1 cellular context compared by ENCODE assay signal in the genomic region with DNA sequence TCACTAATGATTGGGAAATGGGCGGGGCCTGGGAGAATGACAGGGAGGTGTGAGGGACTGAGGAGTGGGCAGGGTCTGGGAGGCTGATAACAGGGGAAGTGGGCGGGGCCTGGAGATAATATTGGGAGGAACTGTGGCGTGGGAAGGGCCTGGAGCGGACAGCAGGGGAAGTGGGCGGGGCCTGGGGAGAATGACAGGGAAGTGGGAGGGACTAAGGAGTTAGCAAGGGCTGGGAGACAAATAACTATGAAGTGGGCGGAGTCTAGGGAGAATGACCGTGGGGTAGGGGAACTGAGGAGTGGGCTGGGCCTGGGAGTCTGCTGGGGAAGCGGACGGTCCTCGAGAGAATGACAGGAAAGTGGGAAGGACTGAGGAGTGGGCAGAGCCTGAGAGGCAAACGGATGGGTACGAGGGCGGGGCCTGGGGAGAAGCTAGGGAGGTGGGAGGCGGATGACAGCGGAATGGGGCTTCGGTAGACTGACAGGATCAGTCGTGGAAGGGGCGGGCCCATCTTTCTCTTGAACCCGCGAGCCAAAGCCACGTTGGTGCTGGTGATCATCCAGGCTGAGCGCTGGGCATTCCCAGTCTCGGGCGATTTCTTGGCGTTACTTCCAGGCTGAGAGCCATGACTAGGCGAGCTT.
TF ChIP-seq lines count a peak whose summit lies in the region.

No MANE protein-coding gene starts in this region.

TF ChIP-seq in HepG2, 621 proteins besides CTCF, POLR2A, EP300 and RAD21 (continues in another document):
- TF ChIP-seq RAD51 (IDR thresholded peaks at IDR 0.05; ENCODE audit: borderline replicate concordance) (no peak), ZNF570 (CRISPR knock-in tag; IDR thresholded peaks at IDR 0.05; ENCODE audit: borderline replicate concordance) (no peak), ZFAT (CRISPR knock-in tag; conservative IDR thresholded peaks at IDR 0.05) (no peak), ZNF703 (CRISPR knock-in tag; IDR thresholded peaks at IDR 0.05; ENCODE audit: borderline replicate concordance) (no peak), JARID2 (CRISPR knock-in tag; IDR thresholded peaks at IDR 0.05; ENCODE audit: insufficient replicate concordance) (no peak), ZNF501 (CRISPR knock-in tag; IDR thresholded peaks at IDR 0.05) (no peak), ZNF224 (CRISPR knock-in tag; IDR thresholded peaks at IDR 0.05) (no peak), ZNF775 (CRISPR knock-in tag; IDR thresholded peaks at IDR 0.05; ENCODE audit: borderline replicate concordance) (no peak), ZNF441 (CRISPR knock-in tag; IDR thresholded peaks at IDR 0.05; ENCODE audit: borderline replicate concordance) (no peak), MTF2 (CRISPR knock-in tag; IDR thresholded peaks at IDR 0.05; ENCODE audit: borderline replicate concordance) (0 out of 2 replicates have a peak, but pooled peaks have one; percentile 22), FOXA1 (IDR thresholded peaks at IDR 0.05) (no peak), FOXA1 (CRISPR knock-in tag; IDR thresholded peaks at IDR 0.05) (no peak), MYNN (CRISPR knock-in tag; IDR thresholded peaks at IDR 0.05; ENCODE audit: low read depth) (no peak), BRD4 (CRISPR knock-in tag; IDR thresholded peaks at IDR 0.05) (no peak), NFIB (CRISPR knock-in tag; IDR thresholded peaks at IDR 0.05; ENCODE audit: borderline replicate concordance) (no peak), ZNF790 (CRISPR knock-in tag; IDR thresholded peaks at IDR 0.05; ENCODE audit: borderline replicate concordance) (no peak), RFX3 (CRISPR knock-in tag; IDR thresholded peaks at IDR 0.05) (no peak), SP5 (CRISPR knock-in tag; IDR thresholded peaks at IDR 0.05; ENCODE audit: borderline replicate concordance, low read depth) (0 out of 2 replicates have a peak, but pooled peaks have one; percentile 21), GTF2F1 (IDR thresholded peaks at IDR 0.05; ENCODE audit: low read length) (no peak), ZNF292 (CRISPR knock-in tag; IDR thresholded peaks at IDR 0.05; ENCODE audit: borderline replicate concordance, low read depth) (no peak), ZFP37 (CRISPR knock-in tag; IDR thresholded peaks at IDR 0.05; ENCODE audit: borderline replicate concordance) (no peak), ERF (CRISPR knock-in tag; IDR thresholded peaks at IDR 0.05) (0 out of 2 replicates have a peak, but pooled peaks have one; percentile 36), GLI4 (CRISPR knock-in tag; IDR thresholded peaks at IDR 0.05; ENCODE audit: borderline replicate concordance) (no peak), CBX1 (IDR thresholded peaks at IDR 0.05; ENCODE audit: low read depth) (no peak), ZNF766 (CRISPR knock-in tag; IDR thresholded peaks at IDR 0.05; ENCODE audit: borderline replicate concordance) (no peak), SMC3 (IDR thresholded peaks at IDR 0.05; ENCODE audit: low read length) (no peak), SMARCE1 (IDR thresholded peaks at IDR 0.05; ENCODE audit: borderline replicate concordance) (no peak), HIVEP1 (CRISPR knock-in tag; IDR thresholded peaks at IDR 0.05) (no peak), ZNF496 (CRISPR knock-in tag; IDR thresholded peaks at IDR 0.05; ENCODE audit: insufficient replicate concordance) (no peak), MBNL3 (CRISPR knock-in tag; conservative IDR thresholded peaks at IDR 0.05) (no peak), ZNF34 (CRISPR knock-in tag; IDR thresholded peaks at IDR 0.05; ENCODE audit: borderline replicate concordance) (no peak), ZNF7 (CRISPR knock-in tag; IDR thresholded peaks at IDR 0.05) (no peak), ARNTL (CRISPR knock-in tag; IDR thresholded peaks at IDR 0.05) (no peak), TCF7L2 (IDR thresholded peaks at IDR 0.05; ENCODE audit: low read depth, low read length) (no peak), NAIF1 (CRISPR knock-in tag; IDR thresholded peaks at IDR 0.05; ENCODE audit: borderline replicate concordance) (no peak)
- TF ChIP-seq, protein P1, sequence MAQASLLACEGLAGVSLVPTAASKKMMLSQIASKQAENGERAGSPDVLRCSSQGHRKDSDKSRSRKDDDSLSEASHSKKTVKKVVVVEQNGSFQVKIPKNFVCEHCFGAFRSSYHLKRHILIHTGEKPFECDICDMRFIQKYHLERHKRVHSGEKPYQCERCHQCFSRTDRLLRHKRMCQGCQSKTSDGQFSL (CRISPR knock-in tag; IDR thresholded peaks at IDR 0.05): no peak
- TF ChIP-seq, protein P2, sequence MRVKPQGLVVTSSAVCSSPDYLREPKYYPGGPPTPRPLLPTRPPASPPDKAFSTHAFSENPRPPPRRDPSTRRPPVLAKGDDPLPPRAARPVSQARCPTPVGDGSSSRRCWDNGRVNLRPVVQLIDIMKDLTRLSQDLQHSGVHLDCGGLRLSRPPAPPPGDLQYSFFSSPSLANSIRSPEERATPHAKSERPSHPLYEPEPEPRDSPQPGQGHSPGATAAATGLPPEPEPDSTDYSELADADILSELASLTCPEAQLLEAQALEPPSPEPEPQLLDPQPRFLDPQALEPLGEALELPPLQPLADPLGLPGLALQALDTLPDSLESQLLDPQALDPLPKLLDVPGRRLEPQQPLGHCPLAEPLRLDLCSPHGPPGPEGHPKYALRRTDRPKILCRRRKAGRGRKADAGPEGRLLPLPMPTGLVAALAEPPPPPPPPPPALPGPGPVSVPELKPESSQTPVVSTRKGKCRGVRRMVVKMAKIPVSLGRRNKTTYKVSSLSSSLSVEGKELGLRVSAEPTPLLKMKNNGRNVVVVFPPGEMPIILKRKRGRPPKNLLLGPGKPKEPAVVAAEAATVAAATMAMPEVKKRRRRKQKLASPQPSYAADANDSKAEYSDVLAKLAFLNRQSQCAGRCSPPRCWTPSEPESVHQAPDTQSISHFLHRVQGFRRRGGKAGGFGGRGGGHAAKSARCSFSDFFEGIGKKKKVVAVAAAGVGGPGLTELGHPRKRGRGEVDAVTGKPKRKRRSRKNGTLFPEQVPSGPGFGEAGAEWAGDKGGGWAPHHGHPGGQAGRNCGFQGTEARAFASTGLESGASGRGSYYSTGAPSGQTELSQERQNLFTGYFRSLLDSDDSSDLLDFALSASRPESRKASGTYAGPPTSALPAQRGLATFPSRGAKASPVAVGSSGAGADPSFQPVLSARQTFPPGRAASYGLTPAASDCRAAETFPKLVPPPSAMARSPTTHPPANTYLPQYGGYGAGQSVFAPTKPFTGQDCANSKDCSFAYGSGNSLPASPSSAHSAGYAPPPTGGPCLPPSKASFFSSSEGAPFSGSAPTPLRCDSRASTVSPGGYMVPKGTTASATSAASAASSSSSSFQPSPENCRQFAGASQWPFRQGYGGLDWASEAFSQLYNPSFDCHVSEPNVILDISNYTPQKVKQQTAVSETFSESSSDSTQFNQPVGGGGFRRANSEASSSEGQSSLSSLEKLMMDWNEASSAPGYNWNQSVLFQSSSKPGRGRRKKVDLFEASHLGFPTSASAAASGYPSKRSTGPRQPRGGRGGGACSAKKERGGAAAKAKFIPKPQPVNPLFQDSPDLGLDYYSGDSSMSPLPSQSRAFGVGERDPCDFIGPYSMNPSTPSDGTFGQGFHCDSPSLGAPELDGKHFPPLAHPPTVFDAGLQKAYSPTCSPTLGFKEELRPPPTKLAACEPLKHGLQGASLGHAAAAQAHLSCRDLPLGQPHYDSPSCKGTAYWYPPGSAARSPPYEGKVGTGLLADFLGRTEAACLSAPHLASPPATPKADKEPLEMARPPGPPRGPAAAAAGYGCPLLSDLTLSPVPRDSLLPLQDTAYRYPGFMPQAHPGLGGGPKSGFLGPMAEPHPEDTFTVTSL (CRISPR knock-in tag; IDR thresholded peaks at IDR 0.05; ENCODE audit: borderline replicate concordance): no peak
- TF ChIP-seq, protein P3, sequence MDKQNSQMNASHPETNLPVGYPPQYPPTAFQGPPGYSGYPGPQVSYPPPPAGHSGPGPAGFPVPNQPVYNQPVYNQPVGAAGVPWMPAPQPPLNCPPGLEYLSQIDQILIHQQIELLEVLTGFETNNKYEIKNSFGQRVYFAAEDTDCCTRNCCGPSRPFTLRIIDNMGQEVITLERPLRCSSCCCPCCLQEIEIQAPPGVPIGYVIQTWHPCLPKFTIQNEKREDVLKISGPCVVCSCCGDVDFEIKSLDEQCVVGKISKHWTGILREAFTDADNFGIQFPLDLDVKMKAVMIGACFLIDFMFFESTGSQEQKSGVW (CRISPR knock-in tag; IDR thresholded peaks at IDR 0.05; ENCODE audit: borderline replicate concordance): no peak
- TF ChIP-seq, protein P4, sequence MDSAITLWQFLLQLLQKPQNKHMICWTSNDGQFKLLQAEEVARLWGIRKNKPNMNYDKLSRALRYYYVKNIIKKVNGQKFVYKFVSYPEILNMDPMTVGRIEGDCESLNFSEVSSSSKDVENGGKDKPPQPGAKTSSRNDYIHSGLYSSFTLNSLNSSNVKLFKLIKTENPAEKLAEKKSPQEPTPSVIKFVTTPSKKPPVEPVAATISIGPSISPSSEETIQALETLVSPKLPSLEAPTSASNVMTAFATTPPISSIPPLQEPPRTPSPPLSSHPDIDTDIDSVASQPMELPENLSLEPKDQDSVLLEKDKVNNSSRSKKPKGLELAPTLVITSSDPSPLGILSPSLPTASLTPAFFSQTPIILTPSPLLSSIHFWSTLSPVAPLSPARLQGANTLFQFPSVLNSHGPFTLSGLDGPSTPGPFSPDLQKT (CRISPR knock-in tag; IDR thresholded peaks at IDR 0.05; ENCODE audit: borderline replicate concordance): no peak
- TF ChIP-seq, protein P5, sequence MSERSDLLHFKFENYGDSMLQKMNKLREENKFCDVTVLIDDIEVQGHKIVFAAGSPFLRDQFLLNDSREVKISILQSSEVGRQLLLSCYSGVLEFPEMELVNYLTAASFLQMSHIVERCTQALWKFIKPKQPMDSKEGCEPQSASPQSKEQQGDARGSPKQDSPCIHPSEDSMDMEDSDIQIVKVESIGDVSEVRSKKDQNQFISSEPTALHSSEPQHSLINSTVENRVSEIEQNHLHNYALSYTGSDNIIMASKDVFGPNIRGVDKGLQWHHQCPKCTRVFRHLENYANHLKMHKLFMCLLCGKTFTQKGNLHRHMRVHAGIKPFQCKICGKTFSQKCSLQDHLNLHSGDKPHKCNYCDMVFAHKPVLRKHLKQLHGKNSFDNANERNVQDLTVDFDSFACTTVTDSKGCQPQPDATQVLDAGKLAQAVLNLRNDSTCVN (CRISPR knock-in tag; IDR thresholded peaks at IDR 0.05; ENCODE audit: borderline replicate concordance): no peak
- TF ChIP-seq, protein P6, sequence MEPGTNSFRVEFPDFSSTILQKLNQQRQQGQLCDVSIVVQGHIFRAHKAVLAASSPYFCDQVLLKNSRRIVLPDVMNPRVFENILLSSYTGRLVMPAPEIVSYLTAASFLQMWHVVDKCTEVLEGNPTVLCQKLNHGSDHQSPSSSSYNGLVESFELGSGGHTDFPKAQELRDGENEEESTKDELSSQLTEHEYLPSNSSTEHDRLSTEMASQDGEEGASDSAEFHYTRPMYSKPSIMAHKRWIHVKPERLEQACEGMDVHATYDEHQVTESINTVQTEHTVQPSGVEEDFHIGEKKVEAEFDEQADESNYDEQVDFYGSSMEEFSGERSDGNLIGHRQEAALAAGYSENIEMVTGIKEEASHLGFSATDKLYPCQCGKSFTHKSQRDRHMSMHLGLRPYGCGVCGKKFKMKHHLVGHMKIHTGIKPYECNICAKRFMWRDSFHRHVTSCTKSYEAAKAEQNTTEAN (CRISPR knock-in tag; conservative IDR thresholded peaks at IDR 0.05): no peak
- TF ChIP-seq, protein P7, sequence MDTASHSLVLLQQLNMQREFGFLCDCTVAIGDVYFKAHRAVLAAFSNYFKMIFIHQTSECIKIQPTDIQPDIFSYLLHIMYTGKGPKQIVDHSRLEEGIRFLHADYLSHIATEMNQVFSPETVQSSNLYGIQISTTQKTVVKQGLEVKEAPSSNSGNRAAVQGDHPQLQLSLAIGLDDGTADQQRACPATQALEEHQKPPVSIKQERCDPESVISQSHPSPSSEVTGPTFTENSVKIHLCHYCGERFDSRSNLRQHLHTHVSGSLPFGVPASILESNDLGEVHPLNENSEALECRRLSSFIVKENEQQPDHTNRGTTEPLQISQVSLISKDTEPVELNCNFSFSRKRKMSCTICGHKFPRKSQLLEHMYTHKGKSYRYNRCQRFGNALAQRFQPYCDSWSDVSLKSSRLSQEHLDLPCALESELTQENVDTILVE (CRISPR knock-in tag; IDR thresholded peaks at IDR 0.05): 0 out of 2 replicates have a peak, but pooled peaks have one; percentile 25
- TF ChIP-seq, protein P8, sequence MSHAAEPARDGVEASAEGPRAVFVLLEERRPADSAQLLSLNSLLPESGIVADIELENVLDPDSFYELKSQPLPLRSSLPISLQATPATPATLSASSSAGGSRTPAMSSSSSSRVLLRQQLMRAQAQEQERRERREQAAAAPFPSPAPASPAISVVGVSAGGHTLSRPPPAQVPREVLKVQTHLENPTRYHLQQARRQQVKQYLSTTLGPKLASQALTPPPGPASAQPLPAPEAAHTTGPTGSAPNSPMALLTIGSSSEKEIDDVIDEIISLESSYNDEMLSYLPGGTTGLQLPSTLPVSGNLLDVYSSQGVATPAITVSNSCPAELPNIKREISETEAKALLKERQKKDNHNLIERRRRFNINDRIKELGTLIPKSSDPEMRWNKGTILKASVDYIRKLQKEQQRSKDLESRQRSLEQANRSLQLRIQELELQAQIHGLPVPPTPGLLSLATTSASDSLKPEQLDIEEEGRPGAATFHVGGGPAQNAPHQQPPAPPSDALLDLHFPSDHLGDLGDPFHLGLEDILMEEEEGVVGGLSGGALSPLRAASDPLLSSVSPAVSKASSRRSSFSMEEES (CRISPR knock-in tag; IDR thresholded peaks at IDR 0.05): no peak
- TF ChIP-seq, protein P9, sequence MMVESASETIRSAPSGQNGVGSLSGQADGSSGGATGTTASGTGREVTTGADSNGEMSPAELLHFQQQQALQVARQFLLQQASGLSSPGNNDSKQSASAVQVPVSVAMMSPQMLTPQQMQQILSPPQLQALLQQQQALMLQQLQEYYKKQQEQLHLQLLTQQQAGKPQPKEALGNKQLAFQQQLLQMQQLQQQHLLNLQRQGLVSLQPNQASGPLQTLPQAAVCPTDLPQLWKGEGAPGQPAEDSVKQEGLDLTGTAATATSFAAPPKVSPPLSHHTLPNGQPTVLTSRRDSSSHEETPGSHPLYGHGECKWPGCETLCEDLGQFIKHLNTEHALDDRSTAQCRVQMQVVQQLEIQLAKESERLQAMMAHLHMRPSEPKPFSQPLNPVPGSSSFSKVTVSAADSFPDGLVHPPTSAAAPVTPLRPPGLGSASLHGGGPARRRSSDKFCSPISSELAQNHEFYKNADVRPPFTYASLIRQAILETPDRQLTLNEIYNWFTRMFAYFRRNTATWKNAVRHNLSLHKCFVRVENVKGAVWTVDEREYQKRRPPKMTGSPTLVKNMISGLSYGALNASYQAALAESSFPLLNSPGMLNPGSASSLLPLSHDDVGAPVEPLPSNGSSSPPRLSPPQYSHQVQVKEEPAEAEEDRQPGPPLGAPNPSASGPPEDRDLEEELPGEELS (CRISPR knock-in tag; IDR thresholded peaks at IDR 0.05): no peak
- TF ChIP-seq, protein P10, sequence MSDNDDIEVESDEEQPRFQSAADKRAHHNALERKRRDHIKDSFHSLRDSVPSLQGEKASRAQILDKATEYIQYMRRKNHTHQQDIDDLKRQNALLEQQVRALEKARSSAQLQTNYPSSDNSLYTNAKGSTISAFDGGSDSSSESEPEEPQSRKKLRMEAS (IDR thresholded peaks at IDR 0.05): no peak; the same call in 1 of the 2 replicates
- TF ChIP-seq, protein P11, sequence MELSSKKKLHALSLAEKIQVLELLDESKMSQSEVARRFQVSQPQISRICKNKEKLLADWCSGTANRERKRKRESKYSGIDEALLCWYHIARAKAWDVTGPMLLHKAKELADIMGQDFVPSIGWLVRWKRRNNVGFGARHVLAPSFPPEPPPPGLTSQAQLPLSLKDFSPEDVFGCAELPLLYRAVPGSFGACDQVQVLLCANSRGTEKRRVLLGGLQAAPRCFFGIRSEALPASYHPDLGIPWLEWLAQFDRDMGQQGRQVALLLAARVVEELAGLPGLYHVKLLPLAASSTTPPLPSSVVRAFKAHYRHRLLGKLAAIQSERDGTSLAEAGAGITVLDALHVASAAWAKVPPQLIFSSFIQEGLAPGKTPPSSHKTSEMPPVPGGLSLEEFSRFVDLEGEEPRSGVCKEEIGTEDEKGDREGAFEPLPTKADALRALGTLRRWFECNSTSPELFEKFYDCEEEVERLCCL (CRISPR knock-in tag; IDR thresholded peaks at IDR 0.05; ENCODE audit: borderline replicate concordance): no peak
